1 cellular context compared by ENCODE assay signal in the genomic region with DNA sequence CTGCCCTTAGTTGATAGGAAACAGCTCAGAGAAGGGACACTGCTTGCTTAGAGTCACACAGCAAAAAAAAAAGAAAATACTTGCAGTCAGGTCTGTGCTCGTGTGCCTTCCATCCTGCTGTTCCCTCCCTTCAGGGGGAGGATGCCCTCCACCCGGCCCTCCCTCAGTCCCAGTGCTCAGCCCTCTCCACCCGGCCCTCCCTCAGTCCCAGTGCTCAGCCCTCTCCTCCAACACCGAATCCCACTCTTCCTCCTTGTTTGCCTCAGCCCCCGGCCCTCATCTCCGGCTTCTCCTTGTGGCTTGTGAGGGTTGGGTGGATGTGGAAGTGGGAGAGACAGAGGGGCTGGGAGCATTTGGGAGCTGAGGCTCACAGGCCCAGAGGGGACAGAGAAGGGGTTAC.
TF ChIP-seq lines count a peak whose summit lies in the region.

No MANE protein-coding gene starts in this region.

TF ChIP-seq in K562, 482 proteins besides CTCF, POLR2A, EP300 and RAD21:
- TF ChIP-seq CBX2 (IDR thresholded peaks at IDR 0.05; ENCODE audit: insufficient read depth, low read length, poor library complexity, severe bottlenecking) (no peak), RBFOX2 (IDR thresholded peaks at IDR 0.05; ENCODE audit: low read depth, low read length) (peak; percentile 50; the same call in 1 of the 2 replicates), POLR2G (IDR thresholded peaks at IDR 0.05; ENCODE audit: low read depth, low read length) (peak; percentile 52; the same call in 1 of the 2 replicates)
